In genomic region chr12:48197549-48197966, GRCh38 we compare ENCODE assay signal across 9 cellular contexts. TPM values are rescaled to one million over a fixed set of nuclear protein-coding genes. Genes with fewer than 3 reads are reported as not detected.
DNase-seq lines count a peak whose midpoint lies in the region; ATAC-seq, FAIRE-seq and TF ChIP-seq lines count a peak whose summit lies in the region.
"Had no signal": no experiment of that assay in that cellular context is flagged by ENCODE, and none has a peak within 500 bp of the region (broad histone marks: within the 10 kb centered on the region; RNA-seq: fewer than 3 reads in every experiment).

No MANE protein-coding gene starts in this region.

- no peaks in the 10 kb centered on the region for H4K20me1 ChIP-seq in K562 (replicated peaks; ENCODE audit: control insufficient read depth, insufficient read depth, low read length)

- POLR2A ChIA-PET in K562 (lab: Yijun Ruan, JAX), result interaction anchor here (0.6 to 1.9 kb wide), 7 partner anchors 15 to 328 kb away, joined by 3 to 7 read pairs (median 4); no protein-coding TSS in a partner anchor

- H3K9me1 ChIP-seq in K562 (ENCODE audit: control insufficient read depth, insufficient read depth, low read length), result no peaks in the 10 kb centered on the region

- H3K36me3 ChIP-seq in K562 (ENCODE audit: control insufficient read depth, insufficient read depth, low read length) (no peaks in the 10 kb centered on the region; the same call in 2 of the 3 replicates), spleen (no peaks in the 10 kb centered on the region)

- CTCF ChIA-PET in K562 (lab: Yijun Ruan, JAX; ENCODE audit: low intra/inter-chr PET ratio), result interaction anchor here (0.6 to 1.0 kb wide), 3 partner anchors 8 to 400 kb away, joined by 3 to 5 read pairs (median 3); no protein-coding TSS in a partner anchor

- TF ChIP-seq RAD21 in K562 (CRISPR knock-in tag; conservative IDR thresholded peaks at IDR 0.05 in 1 of 2, IDR thresholded peaks at IDR 0.05 in 1 of 2), result peak in 1 of 2 experiments; percentile 38; a peak in 1 of 4 replicates

- peak overlapping the region; percentile 100 for H3K27ac ChIP-seq in K562 (ENCODE audit: extremely low read depth, low read depth, low read length)
- H3K27ac ChIP-seq in spleen, result peak overlapping the region; percentile 91 to 99 (median 97)

- H3K79me2 ChIP-seq in K562 (ENCODE audit: control insufficient read depth, insufficient read depth, low read length), result peaks cover 22% of the 10 kb centered on the region

- H2AFZ ChIP-seq in K562 (ENCODE audit: low read depth, low read length), result peak overlapping the region; percentile 93

- intact Hi-C loops in K562 (cut with micrococcal nuclease), result loop anchor here (1.0 kb wide), 1 partner anchor 257 kb away; no protein-coding TSS in a partner anchor
- intact Hi-C loops in spleen (cut with DNase I; ENCODE audit: low total_unique reads), result no loop called here

- DNase-seq in NCI-H2107 treated with DMSO at 0.1 percent for 48 hours (lab: John Stamatoyannopoulos, UW; ENCODE audit: unreplicated experiment) (peak; percentile 76), NCI-H2107 (lab: John Stamatoyannopoulos, UW) (no peak), NCI-H510A treated with DMSO at 0.1 percent for 48 hours (lab: John Stamatoyannopoulos, UW) (peak; percentile 65), K562 (ENCODE audit: extremely low read depth in 1 of 4, low spot score in 3 of 4) (peak; percentile 20 to 48 (median 34)), iPS-NIHi11 (ENCODE audit: low spot score) (peak; percentile 27), spleen (no peak)
- DNase-seq in activated CD4-positive, CD25-positive, alpha-beta regulatory T cell (lab: John Stamatoyannopoulos, UW), result no peak

- H3K4me1 ChIP-seq in K562 (replicated peaks in 1 of 2; ENCODE audit: control insufficient read depth in 2 of 2, insufficient read depth in 2 of 2, low read length in 2 of 2), result peaks cover 4 to 9% of the 10 kb centered on the region in 2 experiments; a peak in 3 of 5 replicates
- H3K4me1 ChIP-seq in spleen, result peaks cover 10 to 55% (median 39%) of the 10 kb centered on the region in 6 donors

- TF ChIP-seq POLR2A in K562 (conservative IDR thresholded peaks at IDR 0.05), result no peak
- TF ChIP-seq POLR2A in spleen (IDR thresholded peaks at IDR 0.05), result no peak

- H3K27me3 ChIP-seq in K562 (ENCODE audit: control insufficient read depth in 2 of 2, insufficient read depth in 2 of 2, low read length in 2 of 2) (no peaks in the 10 kb centered on the region; a peak in 1 of 5 replicates), spleen (replicated peaks in 1 of 7) (no peaks in the 10 kb centered on the region)

- H3K9ac ChIP-seq in K562 (ENCODE audit: insufficient read depth in 1 of 2, low read depth in 2 of 2, low read length in 2 of 2), result peak overlapping the region; percentile 86 to 100; a peak in 2 of 4 replicates

- WGBS in K562 (ENCODE audit: insufficient coverage, low coverage, missing lambda C conversion rate), result 0% methylated on average over 10 of the region's 10 CpGs
- WGBS in spleen, 5 donors, result 0 to 1% (median 1%) methylated on average over 10 of the region's 10 CpGs

- TSS peak; percentile 76 for BruUV-seq in K562 (replicated peaks; lab: Mats Ljungman, UMichigan)

- peak overlapping the region; percentile 99 for H3K4me2 ChIP-seq in K562 (ENCODE audit: insufficient read depth, low read length)

- ATAC-seq in HG02571 (IDR thresholded peaks at IDR 0.05; ENCODE audit: unreplicated experiment), result peak; percentile 13
- ATAC-seq in K562, result peak; percentile 58

- H3K9me3 ChIP-seq in K562 (replicated peaks; ENCODE audit: control insufficient read depth, insufficient read depth, low read depth, low read length) (no peaks in the 10 kb centered on the region), spleen (peaks cover 0 to 5% (median 0%) of the 10 kb centered on the region in 8 donors)

- peak overlapping the region; percentile 73 for H3K4me3 ChIP-seq in K562
- H3K4me3 ChIP-seq in spleen, result peak overlapping the region; percentile 38 to 73 (median 50)

- in situ Hi-C loops in K562 (cut with MboI), result no loop called here

- FAIRE-seq in K562 (lab: Jason Lieb, UNC), result peak; percentile 42
- FAIRE-seq: frontal cortex had no signal

- TF ChIP-seq CTCF in K562 (IDR thresholded peaks at IDR 0.05 in 2 of 3, conservative IDR thresholded peaks at IDR 0.05 in 1 of 3; ENCODE audit: insufficient read depth in 2 of 3, low read depth in 1 of 3, low read length in 3 of 3), result peak; percentile 33 to 58 (median 51); a peak in 4 of 6 replicates
- TF ChIP-seq CTCF in spleen (IDR thresholded peaks at IDR 0.05 in 8 of 11, conservative IDR thresholded peaks at IDR 0.05 in 3 of 11), result peak in 9 of 11 experiments; percentile 32 to 65 (median 48)

- TF ChIP-seq EP300 in K562 (IDR thresholded peaks at IDR 0.05; ENCODE audit: low read length), result no peak

TF ChIP-seq in K562, 482 proteins besides CTCF, POLR2A, EP300 and RAD21 (continues in another document):
- TF ChIP-seq NR2C2 (CRISPR knock-in tag; IDR thresholded peaks at IDR 0.05) (no peak), NR2C2 (tag; IDR thresholded peaks at IDR 0.05) (no peak), NCOA6 (IDR thresholded peaks at IDR 0.05) (no peak), NCOR1 (IDR thresholded peaks at IDR 0.05) (peak; percentile 26; the same call in 1 of the 2 replicates), RUNX1 (IDR thresholded peaks at IDR 0.05; ENCODE audit: low read depth) (no peak), KDM1A (IDR thresholded peaks at IDR 0.05) (peak; percentile 83 to 85), TEAD4 (IDR thresholded peaks at IDR 0.05; ENCODE audit: low read length) (no peak), TEAD4 (CRISPR knock-in tag; IDR thresholded peaks at IDR 0.05; ENCODE audit: borderline replicate concordance) (no peak), SMARCA5 (IDR thresholded peaks at IDR 0.05) (0 out of 2 replicates have a peak, but pooled peaks have one; percentile 30)

RNA-seq across cellular contexts. Expression of gene OR10AD1, which starts 5.5 kb away (rescaled TPM):
- not detected in 2 replicates for total RNA-seq in K562 (2011; cell fraction: chromatin; rRNA removed; ENCODE audit: low replicate concordance)
- 0.33 TPM in 1 of 2 replicates, not detected in the other for total RNA-seq in K562 (2011; cell fraction: nucleolus; rRNA removed)
- not detected in 2 replicates for total RNA-seq in K562 (2011; cell fraction: nucleoplasm; rRNA removed)
- not detected in 2 replicates for total RNA-seq in K562 (2014; rRNA removed)
- total RNA-seq in K562 (2014; rRNA removed; fragmentation: Illumina TruSeq; extraction: Trizol), result not detected in 2 replicates
- total RNA-seq in K562 (2015; rRNA removed; fragmentation: Illumina TruSeq; extraction: Trizol), result not detected in 2 replicates
- not detected in 2 replicates for total RNA-seq in K562 (2021)
- not detected in 2 replicates for polyA plus RNA-seq in K562 (2011; rRNA removed)
- not detected in 2 replicates for polyA plus RNA-seq in K562 (2011; cell fraction: cytosol; rRNA removed)
- polyA plus RNA-seq in K562 (2011; cell fraction: nucleus; rRNA removed), result not detected in 2 replicates
- polyA plus RNA-seq in K562 (2012), result 0.21 and 0.76 TPM in 2 replicates
- polyA plus RNA-seq in K562 (2014; fragmentation: Illumina TruSeq; extraction: Trizol), result not detected in 2 replicates
- polyA plus RNA-seq in K562 (2014; fragmentation: Nextera tagmentation; extraction: Ambion mirVana), result not detected
- not detected in 2 replicates for polyA plus RNA-seq in K562 (2014; rRNA removed)
- not detected in 2 replicates for polyA minus RNA-seq in K562 (2011; rRNA and poly(A)+ RNA removed)
- polyA minus RNA-seq in K562 (2011; cell fraction: cytosol; rRNA and poly(A)+ RNA removed), result not detected in 2 replicates
- polyA minus RNA-seq in K562 (2011; cell fraction: nucleus; rRNA and poly(A)+ RNA removed), result not detected in 2 replicates
- not detected for total RNA-seq in spleen
- polyA plus RNA-seq in spleen, result not detected
- total RNA-seq: frontal cortex had no signal

RNA-seq across cellular contexts. Expression of gene CCDC184, which starts 14.1 kb away (rescaled TPM):
- not detected in 2 replicates for total RNA-seq in K562 (2011; cell fraction: chromatin; rRNA removed; ENCODE audit: low replicate concordance)
- not detected in 2 replicates for total RNA-seq in K562 (2011; cell fraction: nucleolus; rRNA removed)
- total RNA-seq in K562 (2011; cell fraction: nucleoplasm; rRNA removed), result not detected in 2 replicates
- total RNA-seq in K562 (2014; rRNA removed) (0.04 TPM in 1 of 2 replicates, not detected in the other), K562 (2014; rRNA removed; fragmentation: Illumina TruSeq; extraction: Trizol) (not detected in 2 replicates), K562 (2015; rRNA removed; fragmentation: Illumina TruSeq; extraction: Trizol) (not detected in 2 replicates), K562 (2021) (0.09 and 0.18 TPM in 2 replicates), spleen (1 to 10 TPM in 4 of 7 donors, under 1 TPM in 3; 0.73 to 1.7 (median 1.1) TPM)
- polyA plus RNA-seq in K562 (2011; rRNA removed) (not detected in 2 replicates), K562 (2014; fragmentation: Illumina TruSeq; extraction: Trizol) (not detected in 2 replicates), K562 (2014; fragmentation: Nextera tagmentation; extraction: Ambion mirVana) (not detected), K562 (2014; rRNA removed) (not detected in 2 replicates), spleen (under 1 TPM; 0.45 to 0.59 (median 0.52) TPM)
- polyA plus RNA-seq in K562 (2011; cell fraction: cytosol; rRNA removed), result not detected in 2 replicates
- not detected in 2 replicates for polyA plus RNA-seq in K562 (2011; cell fraction: nucleus; rRNA removed)
- polyA plus RNA-seq in K562 (2012), result 0.03 and 0.17 TPM in 2 replicates
- polyA minus RNA-seq in K562 (2011; rRNA and poly(A)+ RNA removed), result not detected in 2 replicates
- polyA minus RNA-seq in K562 (2011; cell fraction: cytosol; rRNA and poly(A)+ RNA removed), result not detected in 2 replicates
- polyA minus RNA-seq in K562 (2011; cell fraction: nucleus; rRNA and poly(A)+ RNA removed), result not detected in 2 replicates

RNA-seq across cellular contexts. Expression of gene ASB8, which starts 40.2 kb away (rescaled TPM):
- 29.0 and 38.0 TPM in 2 replicates for total RNA-seq in K562 (2011; cell fraction: chromatin; rRNA removed; ENCODE audit: low replicate concordance)
- total RNA-seq in K562 (2011; cell fraction: nucleolus; rRNA removed), result 15.8 and 18.7 TPM in 2 replicates
- total RNA-seq in K562 (2011; cell fraction: nucleoplasm; rRNA removed), result 25.8 and 32.9 TPM in 2 replicates
- 13.3 and 24.2 TPM in 2 replicates for total RNA-seq in K562 (2014; rRNA removed)
- total RNA-seq in K562 (2014; rRNA removed; fragmentation: Illumina TruSeq; extraction: Trizol), result 19.6 and 30.6 TPM in 2 replicates
- total RNA-seq in K562 (2015; rRNA removed; fragmentation: Illumina TruSeq; extraction: Trizol), result 18.9 and 21.2 TPM in 2 replicates
- 18.6 and 21.6 TPM in 2 replicates for total RNA-seq in K562 (2021)
- polyA plus RNA-seq in K562 (2011; rRNA removed), result 25.1 and 26.2 TPM in 2 replicates
- 19.1 and 23.0 TPM in 2 replicates for polyA plus RNA-seq in K562 (2011; cell fraction: cytosol; rRNA removed)
- polyA plus RNA-seq in K562 (2011; cell fraction: nucleus; rRNA removed), result 13.0 and 17.0 TPM in 2 replicates
- 17.3 and 20.3 TPM in 2 replicates for polyA plus RNA-seq in K562 (2012)
- 19.8 and 21.0 TPM in 2 replicates for polyA plus RNA-seq in K562 (2014; fragmentation: Illumina TruSeq; extraction: Trizol)
- 10 to 100 TPM; 20.0 to 29.0 TPM for polyA plus RNA-seq in K562 (2014; fragmentation: Nextera tagmentation; extraction: Ambion mirVana)
- 15.8 and 24.4 TPM in 2 replicates for polyA plus RNA-seq in K562 (2014; rRNA removed)
- polyA minus RNA-seq in K562 (2011; rRNA and poly(A)+ RNA removed), result 21.1 and 22.8 TPM in 2 replicates
- 10.3 and 18.6 TPM in 2 replicates for polyA minus RNA-seq in K562 (2011; cell fraction: cytosol; rRNA and poly(A)+ RNA removed)
- polyA minus RNA-seq in K562 (2011; cell fraction: nucleus; rRNA and poly(A)+ RNA removed), result 10.5 and 11.2 TPM in 2 replicates
- 10 to 100 TPM; 34.7 to 48.8 (median 40.2) TPM for total RNA-seq in spleen
- 10 to 100 TPM; 15.7 to 19.4 (median 17.1) TPM for polyA plus RNA-seq in spleen

Comparison
In these comparisons a context has a peak if more than half of its experiments do, and no peak if none do; other contexts are left out.
1. DNase-seq: peak in NCI-H2107 treated with DMSO at 0.1 percent for 48 hours (single experiment), NCI-H510A treated with DMSO at 0.1 percent for 48 hours (single experiment), K562 (4 of 4) and iPS-NIHi11 (single experiment); none in NCI-H2107 (single experiment), spleen (single experiment) and activated CD4-positive, CD25-positive, alpha-beta regulatory T cell (0 of 4).